In genomic region chr4:141711211-141711610, GRCh38 we compare ENCODE assay signal across 8 cellular contexts.
DNase-seq lines count a peak whose midpoint lies in the region; ATAC-seq and TF ChIP-seq lines count a peak whose summit lies in the region.

No MANE protein-coding gene starts in this region.

- H3K36me3 ChIP-seq in lower lobe of right lung: no peaks in the 10 kb centered on the region

- intact Hi-C loops in Calu3 (cut with micrococcal nuclease; ENCODE audit: unreplicated experiment) (loop anchor here (5.0 to 10.0 kb wide), 3 partner anchors 134 to 364 kb away; no protein-coding TSS in a partner anchor), lower lobe of right lung (cut with DNase I) (no loop called here)

- POLR2A ChIA-PET in WTC11 (lab: Charles Lee): no interaction called here

- BruUV-seq in Calu3 (replicated peaks; lab: Mats Ljungman, UMichigan): no TSS peak

- no peaks in the 10 kb centered on the region for H3K36me3 Mint-ChIP-seq in Calu3 (ENCODE audit: insufficient read depth, unreplicated experiment)
- H3K36me3 Mint-ChIP-seq in HFFc6 (ENCODE audit: low read depth): peaks cover 12% of the 10 kb centered on the region
- no peaks in the 10 kb centered on the region; the same call in 1 of the 2 replicates for H3K36me3 Mint-ChIP-seq in WTC11
- no peaks in the 10 kb centered on the region for H3K36me3 Mint-ChIP-seq in activated naive CD8-positive, alpha-beta T cell treated with anti-CD3 and anti-CD28 coated beads, Interleukin-2, amount 50 U/mL, for 24 hours (ENCODE audit: low read depth)
- H3K36me3 Mint-ChIP-seq in activated T-cell treated with anti-CD3 and anti-CD28 coated beads, Interleukin-2, amount 50 U/mL, for 4 hours (ENCODE audit: insufficient read depth): peaks cover 4% of the 10 kb centered on the region

- CTCF ChIA-PET in Calu3 (lab: Charles Lee): interaction anchor here (0.8 to 1.0 kb wide), 2 partner anchors 75 to 365 kb away, joined by 3 read pairs; no protein-coding TSS in a partner anchor
- CTCF ChIA-PET in WTC11 (lab: Charles Lee): interaction anchor here (0.6 to 3.4 kb wide), 6 partner anchors 9 to 404 kb away, joined by 3 to 25 read pairs (median 4); no protein-coding TSS in a partner anchor

- H3K9me3 Mint-ChIP-seq in Calu3 (ENCODE audit: low read depth, unreplicated experiment) (no peaks in the 10 kb centered on the region), HFFc6 (peaks cover 13% of the 10 kb centered on the region; the same call in 1 of the 2 replicates), WTC11 (peaks cover 15% of the 10 kb centered on the region; the same call in 1 of the 2 replicates)
- peaks cover 9% of the 10 kb centered on the region for H3K9me3 Mint-ChIP-seq in activated naive CD8-positive, alpha-beta T cell treated with anti-CD3 and anti-CD28 coated beads, Interleukin-2, amount 50 U/mL, for 24 hours
- H3K9me3 Mint-ChIP-seq in activated T-cell treated with anti-CD3 and anti-CD28 coated beads, Interleukin-2, amount 50 U/mL, for 4 hours: peaks cover 12% of the 10 kb centered on the region

- TF ChIP-seq CTCF in Calu3 (IDR thresholded peaks at IDR 0.05; ENCODE audit: unreplicated experiment) (peak; percentile 43), HFFc6 (IDR thresholded peaks at IDR 0.05) (peak; percentile 84), WTC11 (IDR thresholded peaks at IDR 0.05) (0 out of 2 replicates have a peak, but pooled peaks have one; percentile 22), lower lobe of right lung (IDR thresholded peaks at IDR 0.05) (peak; percentile 51)

- H3K4me1 Mint-ChIP-seq in Calu3 (ENCODE audit: low read depth, unreplicated experiment): peaks cover 28% of the 10 kb centered on the region
- peaks cover 54% of the 10 kb centered on the region for H3K4me1 Mint-ChIP-seq in HFFc6 (ENCODE audit: low read depth)
- H3K4me1 Mint-ChIP-seq in WTC11: peaks cover 8% of the 10 kb centered on the region
- H3K4me1 Mint-ChIP-seq in activated naive CD8-positive, alpha-beta T cell treated with anti-CD3 and anti-CD28 coated beads, Interleukin-2, amount 50 U/mL, for 24 hours: peaks cover 6% of the 10 kb centered on the region
- H3K4me1 Mint-ChIP-seq in activated T-cell treated with anti-CD3 and anti-CD28 coated beads, Interleukin-2, amount 50 U/mL, for 4 hours (ENCODE audit: low read depth): peaks cover 4% of the 10 kb centered on the region

- H3K4me3 Mint-ChIP-seq in Calu3 (ENCODE audit: low read depth, unreplicated experiment) (no peak overlapping the region), HFFc6 (no peak overlapping the region), WTC11 (no peak overlapping the region)
- no peak overlapping the region for H3K4me3 Mint-ChIP-seq in activated naive CD8-positive, alpha-beta T cell treated with anti-CD3 and anti-CD28 coated beads, Interleukin-2, amount 50 U/mL, for 24 hours
- no peak overlapping the region for H3K4me3 Mint-ChIP-seq in activated T-cell treated with anti-CD3 and anti-CD28 coated beads, Interleukin-2, amount 50 U/mL, for 4 hours

- H3K27me3 Mint-ChIP-seq in Calu3 (ENCODE audit: unreplicated experiment): no peaks in the 10 kb centered on the region
- no peaks in the 10 kb centered on the region; the same call in 1 of the 2 replicates for H3K27me3 Mint-ChIP-seq in HFFc6 (ENCODE audit: insufficient read depth)
- no peaks in the 10 kb centered on the region; the same call in 1 of the 2 replicates for H3K27me3 Mint-ChIP-seq in WTC11 (ENCODE audit: low read depth)
- H3K27me3 Mint-ChIP-seq in activated naive CD8-positive, alpha-beta T cell treated with anti-CD3 and anti-CD28 coated beads, Interleukin-2, amount 50 U/mL, for 24 hours: no peaks in the 10 kb centered on the region
- no peaks in the 10 kb centered on the region for H3K27me3 Mint-ChIP-seq in activated T-cell treated with anti-CD3 and anti-CD28 coated beads, Interleukin-2, amount 50 U/mL, for 4 hours (ENCODE audit: low read depth)

- no peak overlapping the region for H3K27ac ChIP-seq in lower lobe of right lung

- peak; percentile 3 for DNase-seq in Calu3
- peak; percentile 21 for DNase-seq in HFFc6
- no peak for DNase-seq in WTC11 (ENCODE audit: low spot score)
- no peak for DNase-seq in lower lobe of right lung
- DNase-seq in activated naive CD8-positive, alpha-beta T cell treated with anti-CD3 and anti-CD28 coated beads, Interleukin-2, amount 50 U/mL, for 24 hours: no peak
- no peak for DNase-seq in activated T-cell treated with anti-CD3 and anti-CD28 coated beads, Interleukin-2, amount 50 U/mL, for 4 hours
- DNase-seq in stimulated activated CD4-positive, alpha-beta T cell treated with anti-CD3 and anti-CD28 coated beads, Interleukin-4, amount 100 ng/mL, for 1 hour: no peak

- H3K27me3 ChIP-seq in lower lobe of right lung (ENCODE audit: low read depth): no peaks in the 10 kb centered on the region

- no peaks in the 10 kb centered on the region for H3K4me1 ChIP-seq in lower lobe of right lung

- H3K9me3 ChIP-seq in lower lobe of right lung: peaks cover 11% of the 10 kb centered on the region

- peak; percentile 59 for ATAC-seq in WTC11
- no peak for ATAC-seq in lower lobe of right lung
- no peak for ATAC-seq in activated naive CD8-positive, alpha-beta T cell treated with anti-CD3 and anti-CD28 coated beads, Interleukin-2, amount 50 U/mL, for 24 hours
- ATAC-seq in activated T-cell treated with anti-CD3 and anti-CD28 coated beads, Interleukin-2, amount 50 U/mL, for 4 hours: no peak
- no peak for ATAC-seq in HG03045 (IDR thresholded peaks at IDR 0.05; ENCODE audit: unreplicated experiment)

- no peak overlapping the region for H3K27ac Mint-ChIP-seq in Calu3 (ENCODE audit: unreplicated experiment)
- H3K27ac Mint-ChIP-seq in HFFc6: no peak overlapping the region
- no peak overlapping the region for H3K27ac Mint-ChIP-seq in WTC11
- H3K27ac Mint-ChIP-seq in activated naive CD8-positive, alpha-beta T cell treated with anti-CD3 and anti-CD28 coated beads, Interleukin-2, amount 50 U/mL, for 24 hours: no peak overlapping the region

- no peak overlapping the region for H3K4me3 ChIP-seq in lower lobe of right lung

TF ChIP-seq in WTC11, 78 proteins besides CTCF, POLR2A, EP300 and RAD21:
- TF ChIP-seq ZNF423 (CRISPR knock-in tag; IDR thresholded peaks at IDR 0.05) (no peak), ZNF219 (CRISPR knock-in tag; IDR thresholded peaks at IDR 0.05; ENCODE audit: borderline replicate concordance) (no peak), PRDM15 (CRISPR knock-in tag; IDR thresholded peaks at IDR 0.05) (no peak), MXD4 (CRISPR knock-in tag; IDR thresholded peaks at IDR 0.05; ENCODE audit: borderline replicate concordance) (no peak), FOXP1 (CRISPR knock-in tag; IDR thresholded peaks at IDR 0.05; ENCODE audit: borderline replicate concordance) (no peak), ZMAT4 (CRISPR knock-in tag; IDR thresholded peaks at IDR 0.05) (no peak), ZNF281 (CRISPR knock-in tag; IDR thresholded peaks at IDR 0.05) (no peak), FOXK1 (CRISPR knock-in tag; IDR thresholded peaks at IDR 0.05) (no peak), NR1H2 (CRISPR knock-in tag; IDR thresholded peaks at IDR 0.05) (no peak)

Comparison
In these comparisons a context has a peak if more than half of its experiments do, and no peak if none do; other contexts are left out.
1. DNase-seq: peak in Calu3 (single experiment) and HFFc6 (single experiment); none in WTC11 (single experiment), lower lobe of right lung (single experiment), activated naive CD8-positive, alpha-beta T cell treated with anti-CD3 and anti-CD28 coated beads, Interleukin-2, amount 50 U/mL, for 24 hours (single experiment), activated T-cell treated with anti-CD3 and anti-CD28 coated beads, Interleukin-2, amount 50 U/mL, for 4 hours (single experiment) and stimulated activated CD4-positive, alpha-beta T cell treated with anti-CD3 and anti-CD28 coated beads, Interleukin-4, amount 100 ng/mL, for 1 hour (single experiment).
2. CTCF ChIP-seq: peak in every context shown above with its lines; median percentile 84 in HFFc6; 51 in lower lobe of right lung; 43 in Calu3; 22 in WTC11.